Comparison of ENCODE assay signal across 2 cellular contexts in the genomic region with DNA sequence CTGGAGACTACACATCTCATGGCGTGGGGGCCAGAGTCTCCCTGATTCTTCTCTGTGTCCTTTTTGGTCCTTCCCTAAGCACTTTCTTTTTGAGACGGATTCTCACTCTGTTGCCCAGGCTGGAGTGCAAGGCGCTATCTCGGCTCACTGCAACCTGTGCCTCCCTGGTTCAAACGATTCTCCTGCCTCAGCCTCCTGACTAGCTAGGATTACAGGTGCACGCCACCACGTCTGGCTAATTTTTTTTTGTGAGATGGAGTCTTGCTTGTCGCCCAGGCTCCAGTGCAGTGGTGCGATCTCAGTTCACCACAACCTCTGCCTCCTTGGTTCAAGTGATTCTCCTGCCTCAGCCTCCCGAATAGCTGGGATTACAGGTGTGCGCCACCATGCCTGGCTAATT. TPM values are rescaled to one million over a fixed set of nuclear protein-coding genes. Genes with fewer than 3 reads are reported as not detected.
"Had no signal": no experiment of that assay in that cellular context is flagged by ENCODE, and none has a peak within 500 bp of the region (broad histone marks: within the 10 kb centered on the region; RNA-seq: fewer than 3 reads in every experiment).

No MANE protein-coding gene starts in this region.

RNA-seq across cellular contexts. Expression of a gene that starts 1.8 kb away (rescaled TPM):
- total RNA-seq: urinary bladder had no signal
- polyA plus RNA-seq: immature natural killer cell, urinary bladder had no signal
